In genomic region chr7:2613113-2613925, GRCh38 we compare ENCODE assay signal across 11 cellular contexts. TPM values are rescaled to one million over a fixed set of nuclear protein-coding genes. Genes with fewer than 3 reads are reported as not detected.
DNase-seq lines count a peak whose midpoint lies in the region; ATAC-seq, FAIRE-seq and TF ChIP-seq lines count a peak whose summit lies in the region.
"Had no signal": no experiment of that assay in that cellular context is flagged by ENCODE, and none has a peak within 500 bp of the region (broad histone marks: within the 10 kb centered on the region; RNA-seq: fewer than 3 reads in every experiment).

No MANE protein-coding gene starts in this region.

- POLR2A ChIA-PET in H1 (lab: Charles Lee; ENCODE audit: partially characterized antibody) = interaction anchor here (0.8 to 4.8 kb wide), 7 partner anchors 8 to 47 kb away, joined by 3 to 30 read pairs (median 4); partner anchors contain the start of gene TTYH3
- POLR2A ChIA-PET in SK-N-SH (lab: Yijun Ruan, JAX) = interaction anchor here (1.3 to 1.5 kb wide), 2 partner anchors 9 to 18 kb away, joined by 4 read pairs; partner anchors contain the start of gene TTYH3

- ATAC-seq in DND-41 (ENCODE audit: insufficient read depth, low read depth) = 0 out of 3 replicates have a peak, but pooled peaks have one; percentile 17
- ATAC-seq in gastrocnemius medialis = peak; percentile 11 to 60

- H4K91ac ChIP-seq in H1 (replicated peaks; ENCODE audit: insufficient read length, low read length) = peak overlapping the region; percentile 57

- H2BK5ac ChIP-seq in H1 (ENCODE audit: low read depth, low read length) = peak overlapping the region; percentile 73; the same call in 1 of the 2 replicates

- H3K9me3 ChIP-seq in DND-41 (ENCODE audit: insufficient read depth, low read length, severe bottlenecking) (no peaks in the 10 kb centered on the region), H1 (ENCODE audit: insufficient read depth in 2 of 2, low read depth in 1 of 2, low read length in 1 of 2) (no peaks in the 10 kb centered on the region), gastrocnemius medialis (no peaks in the 10 kb centered on the region), SK-N-SH (no peaks in the 10 kb centered on the region)
- H3K9me3 ChIP-seq: Peyer's patch, spleen had no signal

- no peaks in the 10 kb centered on the region for H4K20me1 ChIP-seq in DND-41 (ENCODE audit: insufficient read depth, low read length)
- H4K20me1 ChIP-seq in H1 (replicated peaks in 1 of 2; ENCODE audit: control insufficient read depth in 1 of 2, insufficient read depth in 2 of 2, low read length in 2 of 2) = no peaks in the 10 kb centered on the region
- no peaks in the 10 kb centered on the region for H4K20me1 ChIP-seq in SK-N-SH (ENCODE audit: insufficient read depth)

- H2BK12ac ChIP-seq in H1 (ENCODE audit: low read depth, low read length) = peak overlapping the region; percentile 29; the same call in 1 of the 2 replicates

- no peak overlapping the region for H3K4me2 ChIP-seq in DND-41 (ENCODE audit: insufficient read depth, low read length)
- no peak overlapping the region for H3K4me2 ChIP-seq in H1 (ENCODE audit: insufficient read depth in 1 of 2, low read depth in 2 of 2, low read length in 2 of 2)
- no peak overlapping the region for H3K4me2 ChIP-seq in SK-N-SH

- H4K5ac ChIP-seq in H1 (ENCODE audit: insufficient read length, low read depth, low read length) = peak overlapping the region; percentile 18

- H3K4me1 ChIP-seq in DND-41 (ENCODE audit: insufficient read depth, low read length) (no peaks in the 10 kb centered on the region), H1 (replicated peaks in 1 of 4; ENCODE audit: control insufficient read depth in 3 of 4, insufficient read depth in 4 of 4, low read length in 3 of 4) (peaks cover 0 to 32% (median 17%) of the 10 kb centered on the region in 4 experiments; a peak in 6 of 7 replicates), gastrocnemius medialis (peaks cover 21% of the 10 kb centered on the region in 2 donors), SK-N-SH (ENCODE audit: control insufficient read depth in 1 of 2, insufficient read depth in 2 of 2, low read depth in 1 of 2, low read length in 1 of 2) (peaks cover 0 to 46% of the 10 kb centered on the region in 2 experiments; a peak in 2 of 4 replicates)

- H3K79me1 ChIP-seq in H1 (ENCODE audit: low read depth, low read length) = no peaks in the 10 kb centered on the region; the same call in none of the 2 replicates

- no peaks in the 10 kb centered on the region for H3K23me2 ChIP-seq in H1 (ENCODE audit: low read depth, low read length)

- H3K9ac ChIP-seq in DND-41 (ENCODE audit: low read depth, low read length) = no peak overlapping the region
- no peak overlapping the region; a peak in 1 of 7 replicates for H3K9ac ChIP-seq in H1 (replicated peaks in 1 of 4; ENCODE audit: extremely low read depth in 1 of 4, low read depth in 3 of 4, low read length in 3 of 4)
- no peak overlapping the region for H3K9ac ChIP-seq in SK-N-SH

- TF ChIP-seq EP300 in H1 (IDR thresholded peaks at IDR 0.05; ENCODE audit: borderline replicate concordance in 1 of 2, low read depth in 2 of 2, low read length in 2 of 2) (no peak), SK-N-SH (IDR thresholded peaks at IDR 0.05; ENCODE audit: borderline replicate concordance in 1 of 2, low read depth in 1 of 2, low read length in 1 of 2) (no peak)

- H4K8ac ChIP-seq in H1 (ENCODE audit: extremely low read depth, insufficient read depth, low read length) = no peak overlapping the region

- FAIRE-seq in H1 (lab: Jason Lieb, UNC) = no peak
- FAIRE-seq: endothelial cell of umbilical vein had no signal

- no peaks in the 10 kb centered on the region for H3K79me2 ChIP-seq in DND-41 (ENCODE audit: insufficient read depth, low read length)
- no peaks in the 10 kb centered on the region for H3K79me2 ChIP-seq in H1 (ENCODE audit: control insufficient read depth in 1 of 2, insufficient read depth in 2 of 2, low read length in 2 of 2)
- H3K79me2 ChIP-seq in SK-N-SH (ENCODE audit: insufficient read depth) = no peaks in the 10 kb centered on the region

- DNase-seq in DND-41 (no peak), NCI-H345 treated with DMSO at 0.1 percent for 48 hours (lab: John Stamatoyannopoulos, UW; ENCODE audit: unreplicated experiment) (peak; percentile 69), H1 (ENCODE audit: low read depth in 1 of 2, low spot score in 2 of 2) (no peak), gastrocnemius medialis (peak in 1 of 2 donors; percentile 72), pons (ENCODE audit: low spot score) (no peak), KBM-7 (no peak), SK-N-SH (no peak)
- no peak for DNase-seq in activated CD4-positive, alpha-beta T cell treated with anti-CD3 and anti-CD28 coated beads, Interleukin-2, amount 50 U/mL, for 4 hours
- DNase-seq: spleen had no signal

- H3K18ac ChIP-seq in H1 (ENCODE audit: extremely low read depth, low read length) = no peak overlapping the region

- H3K4ac ChIP-seq in H1 (replicated peaks; ENCODE audit: insufficient read length, low read depth, low read length) = peak overlapping the region; percentile 9

- in situ Hi-C loops in gastrocnemius medialis (cut with MboI; ENCODE audit: low sequenced_read_pairs in 4 of 4) (no loop called here), KBM-7 (cut with MboI; ENCODE audit: low pct_unique_long_range_greater_than_20kb, low sequenced_read_pairs) (no loop called here)

- no peaks in the 10 kb centered on the region for H3K9me2 ChIP-seq in SK-N-SH

- no peaks in the 10 kb centered on the region for H3K36me3 ChIP-seq in DND-41 (ENCODE audit: insufficient read depth, low read length)
- H3K36me3 ChIP-seq in H1 (ENCODE audit: control insufficient read depth in 2 of 4, insufficient read depth in 4 of 4, low read length in 3 of 4) = no peaks in the 10 kb centered on the region
- H3K36me3 ChIP-seq in gastrocnemius medialis = no peaks in the 10 kb centered on the region
- no peaks in the 10 kb centered on the region for H3K36me3 ChIP-seq in SK-N-SH (replicated peaks in 1 of 2; ENCODE audit: control insufficient read depth in 1 of 2, insufficient read depth in 2 of 2, low read length in 1 of 2)
- H3K36me3 ChIP-seq: Peyer's patch had no signal

- H2BK120ac ChIP-seq in H1 (replicated peaks; ENCODE audit: low read depth, low read length) = no peak overlapping the region

- intact Hi-C loops in gastrocnemius medialis (cut with DNase I; ENCODE audit: low total_unique reads) = no loop called here

- peak overlapping the region; percentile 100 for H2BK15ac ChIP-seq in H1 (ENCODE audit: low read length)

- peak overlapping the region; percentile 94 for H2AK5ac ChIP-seq in H1 (ENCODE audit: low read depth, low read length)

- H3K56ac ChIP-seq in H1 (replicated peaks; ENCODE audit: insufficient read length, low read depth, low read length) = no peak overlapping the region

- H2BK20ac ChIP-seq in H1 (ENCODE audit: low read length) = peak overlapping the region; percentile 55; the same call in 1 of the 2 replicates

- H3K14ac ChIP-seq in H1 (ENCODE audit: insufficient read length) = no peak overlapping the region

- H3K4me3 ChIP-seq in DND-41 (ENCODE audit: low read depth in 1 of 2, low read length in 2 of 2) (no peak overlapping the region), H1 (ENCODE audit: extremely low read depth in 1 of 4, insufficient read depth in 2 of 4, low read depth in 3 of 4, low read length in 4 of 4) (no peak overlapping the region), gastrocnemius medialis (peak overlapping the region; percentile 11 to 32 (median 22)), SK-N-SH (ENCODE audit: low read depth in 2 of 2, low read length in 1 of 2) (no peak overlapping the region)
- H3K4me3 ChIP-seq: Peyer's patch had no signal

- TF ChIP-seq CTCF in DND-41 (IDR thresholded peaks at IDR 0.05; ENCODE audit: borderline replicate concordance, extremely low read depth, low read length, poor library complexity, severe bottlenecking) (no peak), H1 (IDR thresholded peaks at IDR 0.05; ENCODE audit: control extremely low read depth in 1 of 3, insufficient read depth in 1 of 3, low read depth in 1 of 3, low read length in 3 of 3) (peak in 1 of 3 experiments; percentile 8; a peak in 1 of 4 replicates), gastrocnemius medialis (IDR thresholded peaks at IDR 0.05 in 4 of 5, conservative IDR thresholded peaks at IDR 0.05 in 1 of 5) (no peak), SK-N-SH (IDR thresholded peaks at IDR 0.05) (no peak)

- TF ChIP-seq RAD21 in H1 (IDR thresholded peaks at IDR 0.05 in 1 of 2, conservative IDR thresholded peaks at IDR 0.05 in 1 of 2; ENCODE audit: low read depth in 2 of 2, low read length in 2 of 2) = 0 out of 4 replicates have a peak, but pooled peaks of 1 of the 2 experiments have one; percentile 4
- no peak for TF ChIP-seq RAD21 in SK-N-SH (IDR thresholded peaks at IDR 0.05; ENCODE audit: low read length)

- H3K27me3 ChIP-seq in DND-41 (ENCODE audit: insufficient read depth, low read length, poor library complexity) = no peaks in the 10 kb centered on the region
- 0 out of 7 replicates have a peak, but pooled peaks cover 0 to 2% (median 0%) of the 10 kb centered on the region in 4 experiments for H3K27me3 ChIP-seq in H1 (replicated peaks in 1 of 4; ENCODE audit: control insufficient read depth in 3 of 4, extremely low read depth in 1 of 4, insufficient read depth in 3 of 4, low read length in 3 of 4)
- no peaks in the 10 kb centered on the region for H3K27me3 ChIP-seq in gastrocnemius medialis
- H3K27me3 ChIP-seq in SK-N-SH (ENCODE audit: insufficient read depth) = no peaks in the 10 kb centered on the region
- H3K27me3 ChIP-seq: Peyer's patch, spleen had no signal

- CTCF ChIA-PET in H1 (lab: Charles Lee; ENCODE audit: partially characterized antibody) = interaction anchor here (0.9 to 4.4 kb wide), 19 partner anchors 8 to 801 kb away, joined by 3 to 28 read pairs (median 4); partner anchors contain the start of gene TTYH3
- CTCF ChIA-PET in SK-N-SH (lab: Yijun Ruan, JAX) = interaction anchor here (0.6 to 4.1 kb wide), 11 partner anchors 7 to 162 kb away, joined by 3 to 16 read pairs (median 4); no protein-coding TSS in a partner anchor

- no peaks in the 10 kb centered on the region for H3F3A ChIP-seq in SK-N-SH (replicated peaks; ENCODE audit: insufficient read depth)

- H3K23ac ChIP-seq in H1 (ENCODE audit: insufficient read length) = no peak overlapping the region

- H2AFZ ChIP-seq in DND-41 (ENCODE audit: low read depth, low read length) = no peak overlapping the region
- no peak overlapping the region for H2AFZ ChIP-seq in H1 (ENCODE audit: low read length)
- no peak overlapping the region for H2AFZ ChIP-seq in SK-N-SH (ENCODE audit: low read depth)

- H3K27ac ChIP-seq in DND-41 (ENCODE audit: low read length) = no peak overlapping the region
- 0 out of 2 replicates have a peak overlapping the region, but pooled peaks have one; percentile 31 for H3K27ac ChIP-seq in H1 (ENCODE audit: low read depth, low read length)
- H3K27ac ChIP-seq in gastrocnemius medialis = peak overlapping the region; percentile 75 to 94 (median 88)
- H3K27ac ChIP-seq in SK-N-SH (ENCODE audit: low read depth in 2 of 2, low read length in 1 of 2) = peak overlapping the region in 1 of 2 experiments; percentile 40; a peak in 2 of 4 replicates
- H3K27ac ChIP-seq: Peyer's patch had no signal

- 91% methylated on average over 19 of the region's 19 CpGs; no CpG with 5 or more reads in 1 of the 2 experiments for WGBS in H1 (ENCODE audit: extremely low coverage in 1 of 2, insufficient coverage in 1 of 2, insufficient read length in 1 of 2, insufficient replicate concordance in 2 of 2, low coverage in 1 of 2, low lambda C conversion rate in 2 of 2, missing lambda C conversion rate in 1 of 2), 2 experiments
- 89% methylated on average over 17 of the region's 19 CpGs for WGBS in SK-N-SH (ENCODE audit: low lambda C conversion rate)

- TF ChIP-seq POLR2A in H1 (IDR thresholded peaks at IDR 0.05; ENCODE audit: control extremely low read depth in 1 of 2, low read depth in 2 of 2, low read length in 2 of 2) (no peak), gastrocnemius medialis (IDR thresholded peaks at IDR 0.05) (no peak)

RNA-seq across cellular contexts. Expression of gene TTYH3, which starts 18.5 kb away (rescaled TPM):
- 169 and 172 TPM in 2 replicates for total RNA-seq in H1 (2021; fragmentation: NEBNext Ultra II Directional; extraction: Animal tissue kit (Norgen Biotek cat#: 25700))
- polyA plus RNA-seq in H1 (2011; rRNA removed) = 66.2 and 122 TPM in 2 replicates
- 46.4 TPM for polyA plus RNA-seq in H1 (2011; cell fraction: cytosol; rRNA removed)
- 147 TPM for polyA plus RNA-seq in H1 (2011; cell fraction: nucleus; rRNA removed)
- 68.1 to 127 TPM (median 115 TPM) in 4 replicates for polyA plus RNA-seq in H1 (2012, experiment 1 of 2)
- polyA plus RNA-seq in H1 (2012, experiment 2 of 2) = 102 TPM
- 175 TPM for polyA plus RNA-seq in H1 (2013, experiment 1 of 2)
- 184 TPM for polyA plus RNA-seq in H1 (2013, experiment 2 of 2)
- 41.7 and 42.6 TPM in 2 replicates for polyA minus RNA-seq in H1 (2011; rRNA and poly(A)+ RNA removed)
- 87.8 TPM for polyA minus RNA-seq in H1 (2011; cell fraction: cytosol; rRNA and poly(A)+ RNA removed)
- polyA minus RNA-seq in H1 (2011; cell fraction: nucleus; rRNA and poly(A)+ RNA removed) = 79.3 TPM
- total RNA-seq in gastrocnemius medialis = 10 to 100 TPM in 1 of 4 donors, 1 to 10 TPM in 3; 2.9 to 14.8 (median 5.2) TPM
- polyA plus RNA-seq in SK-N-SH (2012; rRNA removed) = 65.3 and 105 TPM in 2 replicates
- 44.6 and 83.8 TPM in 2 replicates for polyA plus RNA-seq in SK-N-SH (2012; cell fraction: cytosol; rRNA removed)
- 139 and 151 TPM in 2 replicates for polyA plus RNA-seq in SK-N-SH (2012; cell fraction: nucleus; rRNA removed)

RNA-seq across cellular contexts. Expression of gene IQCE, which starts 54.5 kb away (rescaled TPM):
- 4.9 and 5.7 TPM in 2 replicates for total RNA-seq in H1 (2021; fragmentation: NEBNext Ultra II Directional; extraction: Animal tissue kit (Norgen Biotek cat#: 25700))
- 2.2 and 3.1 TPM in 2 replicates for polyA plus RNA-seq in H1 (2011; rRNA removed)
- polyA plus RNA-seq in H1 (2011; cell fraction: cytosol; rRNA removed) = 3.1 TPM
- 7.4 TPM for polyA plus RNA-seq in H1 (2011; cell fraction: nucleus; rRNA removed)
- polyA plus RNA-seq in H1 (2012, experiment 1 of 2) = 3.0 to 4.0 TPM (median 3.7 TPM) in 4 replicates
- 2.0 TPM for polyA plus RNA-seq in H1 (2012, experiment 2 of 2)
- 2.6 TPM for polyA plus RNA-seq in H1 (2013, experiment 1 of 2)
- 2.5 TPM for polyA plus RNA-seq in H1 (2013, experiment 2 of 2)
- polyA minus RNA-seq in H1 (2011; rRNA and poly(A)+ RNA removed) = 2.8 and 3.1 TPM in 2 replicates
- polyA minus RNA-seq in H1 (2011; cell fraction: cytosol; rRNA and poly(A)+ RNA removed) = 2.8 TPM
- 6.4 TPM for polyA minus RNA-seq in H1 (2011; cell fraction: nucleus; rRNA and poly(A)+ RNA removed)
- total RNA-seq in gastrocnemius medialis = 10 to 100 TPM in 1 of 4 donors, 1 to 10 TPM in 3; 6.3 to 11.5 (median 8.8) TPM
- polyA plus RNA-seq in SK-N-SH (2012; rRNA removed) = 14.4 and 15.1 TPM in 2 replicates
- 11.2 and 12.8 TPM in 2 replicates for polyA plus RNA-seq in SK-N-SH (2012; cell fraction: cytosol; rRNA removed)
- polyA plus RNA-seq in SK-N-SH (2012; cell fraction: nucleus; rRNA removed) = 37.7 and 46.3 TPM in 2 replicates

RNA-seq across cellular contexts. Expression of gene BRAT1, which starts 58.0 kb away (rescaled TPM):
- total RNA-seq in H1 (2021; fragmentation: NEBNext Ultra II Directional; extraction: Animal tissue kit (Norgen Biotek cat#: 25700)) = 42.3 and 45.2 TPM in 2 replicates
- polyA plus RNA-seq in H1 (2011; rRNA removed) (36.8 and 60.5 TPM in 2 replicates), SK-N-SH (2012; rRNA removed) (34.1 and 36.2 TPM in 2 replicates)
- 40.8 TPM for polyA plus RNA-seq in H1 (2011; cell fraction: cytosol; rRNA removed)
- polyA plus RNA-seq in H1 (2011; cell fraction: nucleus; rRNA removed) = 163 TPM
- polyA plus RNA-seq in H1 (2012, experiment 1 of 2) = 30.5 to 38.9 TPM (median 37.6 TPM) in 4 replicates
- 34.5 TPM for polyA plus RNA-seq in H1 (2012, experiment 2 of 2)
- 25.6 TPM for polyA plus RNA-seq in H1 (2013, experiment 1 of 2)
- 21.6 TPM for polyA plus RNA-seq in H1 (2013, experiment 2 of 2)
- polyA minus RNA-seq in H1 (2011; rRNA and poly(A)+ RNA removed) = 10.4 and 12.6 TPM in 2 replicates
- 21.5 TPM for polyA minus RNA-seq in H1 (2011; cell fraction: cytosol; rRNA and poly(A)+ RNA removed)
- polyA minus RNA-seq in H1 (2011; cell fraction: nucleus; rRNA and poly(A)+ RNA removed) = 25.1 TPM
- total RNA-seq in gastrocnemius medialis = 10 to 100 TPM; 15.3 to 36.4 (median 20.2) TPM
- polyA plus RNA-seq in SK-N-SH (2012; cell fraction: cytosol; rRNA removed) = 8.3 and 16.1 TPM in 2 replicates
- 154 and 256 TPM in 2 replicates for polyA plus RNA-seq in SK-N-SH (2012; cell fraction: nucleus; rRNA removed)

Comparison
In these comparisons a context has a peak if more than half of its experiments do, and no peak if none do; other contexts are left out.
1. H3K4me3 ChIP-seq: peak in gastrocnemius medialis (4 of 4); none in DND-41 (0 of 2), H1 (0 of 4) and SK-N-SH (0 of 2).
2. RNA of gene TTYH3, which starts 18.5 kb away (total RNA-seq): 169 to 172 TPM in H1; 2.9 to 14.8 TPM in gastrocnemius medialis; every median in the first group is over 10 times any median in the second.